ENCODE assay signal across 8 cellular contexts in genomic region chr3:105473521-105474223, GRCh38.
A peak's percentile ranks its signal among the peaks of the same experiment; 100 is the strongest.
DNase-seq lines count a peak whose midpoint lies in the region; ATAC-seq and TF ChIP-seq lines count a peak whose summit lies in the region.

No MANE protein-coding gene starts in this region.

- no peak for TF ChIP-seq CTCF in GM12865 (IDR thresholded peaks at IDR 0.05; ENCODE audit: insufficient read depth, low read depth, low read length, missing control alignments)
- TF ChIP-seq CTCF in left lung (IDR thresholded peaks at IDR 0.05) = no peak
- no peak for TF ChIP-seq CTCF in esophagus muscularis mucosa (IDR thresholded peaks at IDR 0.05)

- H3K36me3 ChIP-seq in left lung (no peaks in the 10 kb centered on the region), esophagus muscularis mucosa (no peaks in the 10 kb centered on the region)
- H3K36me3 ChIP-seq in effector memory CD4-positive, alpha-beta T cell (ENCODE audit: control insufficient read depth, insufficient read depth, low read length) = no peaks in the 10 kb centered on the region

- DNase-seq in GM12865 (ENCODE audit: low read depth) (peak; percentile 9), H4 (ENCODE audit: low spot score) (peak; percentile 26), RPMI7951 (ENCODE audit: low read depth) (peak; percentile 53), left lung (no peak), NCI-H748 (lab: John Stamatoyannopoulos, UW; ENCODE audit: unreplicated experiment) (no peak), cardiac septum (ENCODE audit: low spot score) (no peak), esophagus muscularis mucosa (ENCODE audit: extremely low spot score) (no peak)
- no peak for DNase-seq in effector memory CD4-positive, alpha-beta T cell

- peak; percentile 93 for ATAC-seq in left lung

- no peak for TF ChIP-seq POLR2A in esophagus muscularis mucosa (IDR thresholded peaks at IDR 0.05; ENCODE audit: low read depth)

- no peak for TF ChIP-seq EP300 in esophagus muscularis mucosa (IDR thresholded peaks at IDR 0.05)

- intact Hi-C loops in left lung (cut with DNase I) (no loop called here), cardiac septum (cut with DNase I) (no loop called here), esophagus muscularis mucosa (cut with DNase I) (no loop called here)

- H3K4me3 ChIP-seq in GM12865 (ENCODE audit: low read depth, low read length) (no peak overlapping the region), left lung (no peak overlapping the region), esophagus muscularis mucosa (no peak overlapping the region)
- no peak overlapping the region for H3K4me3 ChIP-seq in effector memory CD4-positive, alpha-beta T cell (ENCODE audit: insufficient read depth, low read depth, low read length, poor library complexity, severe bottlenecking)

- H3K4me1 ChIP-seq in left lung = no peaks in the 10 kb centered on the region
- H3K4me1 ChIP-seq in esophagus muscularis mucosa = no peaks in the 10 kb centered on the region
- no peaks in the 10 kb centered on the region for H3K4me1 ChIP-seq in effector memory CD4-positive, alpha-beta T cell (ENCODE audit: control insufficient read depth, insufficient read depth, low read length, poor library complexity, severe bottlenecking)

- H3K27ac ChIP-seq in left lung (no peak overlapping the region), esophagus muscularis mucosa (replicated peaks in 1 of 4) (no peak overlapping the region)
- no peak overlapping the region for H3K27ac ChIP-seq in effector memory CD4-positive, alpha-beta T cell (ENCODE audit: insufficient read depth, low read length, poor library complexity, severe bottlenecking)

- H3K9me3 ChIP-seq in left lung = peaks cover 0 to 5% of the 10 kb centered on the region in 2 donors
- peaks cover 0 to 6% (median 0%) of the 10 kb centered on the region in 4 donors for H3K9me3 ChIP-seq in esophagus muscularis mucosa
- H3K9me3 ChIP-seq in effector memory CD4-positive, alpha-beta T cell (ENCODE audit: control insufficient read depth, low read length) = no peaks in the 10 kb centered on the region

- H3K27me3 ChIP-seq in left lung (no peaks in the 10 kb centered on the region), esophagus muscularis mucosa (no peaks in the 10 kb centered on the region)
- H3K27me3 ChIP-seq in effector memory CD4-positive, alpha-beta T cell (replicated peaks; ENCODE audit: control insufficient read depth, insufficient read depth, low read length, poor library complexity, severe bottlenecking) = no peaks in the 10 kb centered on the region

Comparison
In these comparisons a context has a peak if more than half of its experiments do, and no peak if none do; other contexts are left out.
1. DNase-seq: peak in GM12865 (single experiment), H4 (single experiment) and RPMI7951 (single experiment); none in left lung (0 of 2), NCI-H748 (single experiment), cardiac septum (single experiment), esophagus muscularis mucosa (single experiment) and effector memory CD4-positive, alpha-beta T cell (0 of 3).